Comparison of ENCODE assay signal across 8 cellular contexts in the genomic region with DNA sequence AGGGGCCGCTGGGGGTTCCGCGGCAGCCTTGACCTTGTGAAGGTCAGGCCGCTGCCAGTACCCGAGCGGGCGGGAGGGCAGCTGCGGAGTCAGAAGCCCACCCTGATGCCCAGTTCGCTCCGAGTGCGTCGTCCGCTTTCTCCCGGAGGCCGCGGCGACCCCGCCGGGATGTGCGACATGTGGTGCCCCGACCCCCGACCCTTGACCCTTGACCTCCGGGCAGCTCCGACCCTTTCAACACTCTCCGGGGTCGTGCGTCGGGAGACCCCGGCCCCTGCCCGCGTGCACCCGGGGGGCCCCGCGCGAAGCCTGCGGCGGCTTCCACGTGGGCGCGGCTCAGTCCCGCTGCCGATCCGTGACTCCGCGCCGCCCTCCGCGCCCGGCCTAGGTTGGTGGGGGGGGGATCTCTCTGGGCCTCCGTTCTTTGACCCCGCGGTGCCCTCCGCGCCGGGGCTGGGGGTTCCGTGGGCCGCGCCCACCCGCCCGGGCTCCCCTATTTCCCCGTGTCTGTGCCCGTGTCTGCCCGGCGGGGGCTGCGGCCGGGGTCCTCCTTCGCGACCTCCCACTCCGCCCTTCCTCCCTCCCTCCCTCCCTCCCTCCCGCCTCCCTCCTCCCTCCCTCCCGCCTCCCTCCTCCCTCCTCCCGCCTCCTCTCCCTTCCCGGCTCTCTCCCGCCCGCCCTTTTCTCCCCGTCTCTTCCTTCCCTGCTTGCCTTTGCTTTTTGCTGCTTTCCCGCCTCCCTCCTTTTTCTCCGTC. TPM values are rescaled to one million over a fixed set of nuclear protein-coding genes. Genes with fewer than 3 reads are reported as not detected.
DNase-seq lines count a peak whose midpoint lies in the region; ATAC-seq and TF ChIP-seq lines count a peak whose summit lies in the region.

No MANE protein-coding gene starts in this region.

- H3K9me3 ChIP-seq in BE2C: no peaks in the 10 kb centered on the region
- no peaks in the 10 kb centered on the region for H3K9me3 ChIP-seq in neuron (ENCODE audit: low read length)

- H2AFZ ChIP-seq in neuron (ENCODE audit: low read depth, low read length): peak overlapping the region; percentile 61

- ATAC-seq in GM19372 (IDR thresholded peaks at IDR 0.05; ENCODE audit: low read depth, unreplicated experiment): peak; percentile 6
- ATAC-seq in HG03457 (IDR thresholded peaks at IDR 0.05; ENCODE audit: unreplicated experiment): peak; percentile 14

- no peaks in the 10 kb centered on the region for H3K4me1 ChIP-seq in BE2C
- peaks cover 18% of the 10 kb centered on the region for H3K4me1 ChIP-seq in neuron (ENCODE audit: insufficient read depth, low read length)

- H3K27me3 ChIP-seq in BE2C: no peaks in the 10 kb centered on the region
- no peaks in the 10 kb centered on the region for H3K27me3 ChIP-seq in neuron (ENCODE audit: insufficient read depth, low read length)

- DNase-seq in BE2C: peak; percentile 69
- peak; percentile 83 for DNase-seq in activated CD8-positive, alpha-beta memory T cell treated with anti-CD3 and anti-CD28 coated beads, Interleukin-2, amount 50 U/mL, for 48 hours
- DNase-seq in foreskin fibroblast: peak; percentile 54 to 77
- DNase-seq in DMS 273 treated with DMSO at 0.1 percent for 48 hours (lab: John Stamatoyannopoulos, UW): no peak
- no peak for DNase-seq in kidney glomerular epithelial cell (lab: John Stamatoyannopoulos, UW)

- H3K36me3 ChIP-seq in BE2C (peaks cover 39% of the 10 kb centered on the region), neuron (ENCODE audit: insufficient read depth, low read length) (peaks cover 33% of the 10 kb centered on the region)

- H3K4me3 ChIP-seq in BE2C (ENCODE audit: low read depth, low read length): peak overlapping the region; percentile 55
- H3K4me3 ChIP-seq in foreskin fibroblast (ENCODE audit: low read depth in 1 of 2, low read length in 2 of 2): peak overlapping the region; percentile 79 to 100
- peak overlapping the region; percentile 97 for H3K4me3 ChIP-seq in neuron (ENCODE audit: low read length)

- TF ChIP-seq CTCF in BE2C (IDR thresholded peaks at IDR 0.05; ENCODE audit: low read depth, low read length) (no peak), foreskin fibroblast (IDR thresholded peaks at IDR 0.05; ENCODE audit: low read depth, low read length) (no peak)

RNA-seq across cellular contexts. Expression of a gene that starts 0.6 kb away (rescaled TPM):
- polyA plus RNA-seq in BE2C (2012; ENCODE audit: insufficient read depth, insufficient read length, low read depth): 1,228 TPM

RNA-seq across cellular contexts. Expression of a gene that starts 56.0 kb away (rescaled TPM):
- polyA plus RNA-seq in BE2C (2012; ENCODE audit: insufficient read depth, insufficient read length, low read depth): 1.3 TPM

Comparison
In these comparisons a context has a peak if more than half of its experiments do, and no peak if none do; other contexts are left out.
1. DNase-seq: peak in BE2C (single experiment), activated CD8-positive, alpha-beta memory T cell treated with anti-CD3 and anti-CD28 coated beads, Interleukin-2, amount 50 U/mL, for 48 hours (single experiment) and foreskin fibroblast (2 of 2); none in DMS 273 treated with DMSO at 0.1 percent for 48 hours (single experiment) and kidney glomerular epithelial cell (single experiment).
2. Peak in every context shown above with its lines, with median percentiles within 50 percentile points of each other: H3K4me3 ChIP-seq.